Comparison of ENCODE assay signal across 9 cellular contexts in the genomic region with DNA sequence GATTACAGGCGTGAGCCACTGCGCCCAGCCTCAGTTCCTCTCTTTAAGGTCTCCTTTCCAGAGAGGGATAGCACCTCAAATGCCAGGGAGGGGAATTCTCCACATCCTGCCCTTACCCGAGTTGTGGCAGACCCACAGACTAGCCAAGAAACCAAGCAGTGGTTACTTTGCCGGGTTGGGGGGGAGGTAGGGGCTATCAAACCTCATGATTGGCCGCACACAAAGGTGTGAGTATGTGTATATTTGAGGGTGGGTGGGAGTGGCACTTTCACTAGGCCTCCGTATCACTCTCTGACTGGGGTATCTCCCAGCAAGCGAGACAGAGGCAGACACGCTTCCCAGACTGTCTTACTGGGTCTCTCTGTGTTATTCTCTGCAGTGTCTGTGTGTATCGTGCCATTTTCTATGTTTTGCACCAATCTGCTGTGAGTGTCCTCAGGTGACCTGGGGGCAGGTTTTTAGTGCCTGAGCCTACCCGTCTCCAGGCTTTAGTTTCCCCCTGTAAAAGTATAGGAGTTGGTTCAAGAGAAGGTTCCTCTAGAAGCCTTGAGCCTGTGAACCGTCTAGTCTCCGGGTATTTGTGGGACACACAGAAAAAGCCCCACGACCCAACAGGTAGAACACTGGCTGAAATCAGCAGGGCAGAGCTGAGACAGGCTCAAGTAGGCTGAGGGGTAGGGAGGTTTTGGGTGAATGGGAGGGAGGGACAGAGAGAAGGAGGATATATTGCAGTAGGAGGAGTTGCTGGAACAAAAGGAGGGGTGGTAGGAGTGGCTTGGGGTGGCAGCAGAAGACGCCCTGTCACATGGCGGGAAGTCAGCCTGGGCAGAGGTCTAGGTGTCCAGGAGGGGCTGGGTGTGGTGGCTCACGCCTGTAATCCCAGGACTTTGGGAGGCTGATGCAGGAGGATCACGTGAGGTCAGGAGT. TPM values are rescaled to one million over a fixed set of nuclear protein-coding genes. Genes with fewer than 3 reads are reported as not detected.
DNase-seq lines count a peak whose midpoint lies in the region; ATAC-seq and TF ChIP-seq lines count a peak whose summit lies in the region.
"Had no signal": no experiment of that assay in that cellular context is flagged by ENCODE, and none has a peak within 500 bp of the region (broad histone marks: within the 10 kb centered on the region; RNA-seq: fewer than 3 reads in every experiment).

No MANE protein-coding gene starts in this region.

- H3K4me1 ChIP-seq in RWPE2 (ENCODE audit: insufficient read depth, poor library complexity, severe bottlenecking) (peaks cover 91% of the 10 kb centered on the region), parathyroid adenoma (peaks cover 16% of the 10 kb centered on the region)

- H2AFZ ChIP-seq in parathyroid adenoma: no peak overlapping the region

- TF ChIP-seq CTCF in RWPE2 (IDR thresholded peaks at IDR 0.05; ENCODE audit: poor library complexity, severe bottlenecking): no peak
- no peak for TF ChIP-seq CTCF in endothelial cell (IDR thresholded peaks at IDR 0.05; ENCODE audit: unreplicated experiment)
- TF ChIP-seq CTCF in parathyroid adenoma (IDR thresholded peaks at IDR 0.05): no peak

- ATAC-seq in RWPE2 (ENCODE audit: low read depth) (0 out of 3 replicates have a peak, but pooled peaks have one; percentile 1), GM19397 (IDR thresholded peaks at IDR 0.05; ENCODE audit: unreplicated experiment) (no peak), GM18870 (IDR thresholded peaks at IDR 0.05; ENCODE audit: unreplicated experiment) (no peak)

- no peaks in the 10 kb centered on the region for H3K9me3 Mint-ChIP-seq in endothelial cell (ENCODE audit: unreplicated experiment)
- H3K9me3 Mint-ChIP-seq: activated B cell treated with CpG ODN at 0.5 μM for 24 hours had no signal

- no peak overlapping the region for H3K4me3 Mint-ChIP-seq in endothelial cell (ENCODE audit: unreplicated experiment)
- H3K4me3 Mint-ChIP-seq: activated B cell treated with CpG ODN at 0.5 μM for 24 hours had no signal

- DNase-seq in NCI-H1436 (lab: John Stamatoyannopoulos, UW) (peak; percentile 36), NCI-H1436 treated with DMSO at 0.1 percent for 48 hours (lab: John Stamatoyannopoulos, UW) (no peak), RWPE2 (ENCODE audit: low spot score) (no peak), endothelial cell (ENCODE audit: low spot score) (no peak), AML-193 (lab: John Stamatoyannopoulos, UW) (no peak)
- DNase-seq: activated B cell treated with CpG ODN at 0.5 μM for 24 hours had no signal

- H3K9me3 ChIP-seq in RWPE2 (ENCODE audit: severe bottlenecking) (no peaks in the 10 kb centered on the region), parathyroid adenoma (ENCODE audit: control insufficient read depth, low read length) (no peaks in the 10 kb centered on the region)

- peaks cover 39% of the 10 kb centered on the region for H3K4me1 Mint-ChIP-seq in endothelial cell (ENCODE audit: unreplicated experiment)

- H3K36me3 Mint-ChIP-seq in endothelial cell (ENCODE audit: low read depth, unreplicated experiment): no peaks in the 10 kb centered on the region

- H3K4me3 ChIP-seq in RWPE2 (ENCODE audit: severe bottlenecking) (no peak overlapping the region), parathyroid adenoma (ENCODE audit: low read depth, low read length) (no peak overlapping the region)

- H3K79me2 ChIP-seq in parathyroid adenoma: peaks cover 23% of the 10 kb centered on the region

- no peak overlapping the region for H3K9ac ChIP-seq in parathyroid adenoma

- no peak overlapping the region for H3K4me2 ChIP-seq in parathyroid adenoma (ENCODE audit: low read length)

- H3K36me3 ChIP-seq in RWPE2 (ENCODE audit: low read depth) (peaks cover 62% of the 10 kb centered on the region), parathyroid adenoma (ENCODE audit: control insufficient read depth, insufficient read depth, low read length) (no peaks in the 10 kb centered on the region)

- peak overlapping the region; percentile 80 for H3K27ac Mint-ChIP-seq in endothelial cell (ENCODE audit: unreplicated experiment)
- H3K27ac Mint-ChIP-seq: activated B cell treated with CpG ODN at 0.5 μM for 24 hours had no signal

- H3K27me3 ChIP-seq in RWPE2 (ENCODE audit: insufficient read depth, poor library complexity, severe bottlenecking) (no peaks in the 10 kb centered on the region), parathyroid adenoma (ENCODE audit: control insufficient read depth, insufficient read depth, low read length) (no peaks in the 10 kb centered on the region)

- peaks cover 12% of the 10 kb centered on the region for H3K27me3 Mint-ChIP-seq in endothelial cell (ENCODE audit: unreplicated experiment)

- H3K27ac ChIP-seq in RWPE2 (ENCODE audit: poor library complexity, severe bottlenecking) (peak overlapping the region; percentile 99), parathyroid adenoma (peak overlapping the region; percentile 86)

RNA-seq across cellular contexts. Expression of a gene that starts 10.3 kb away (rescaled TPM):
- total RNA-seq in endothelial cell (ENCODE audit: unreplicated experiment): 35.8 TPM

RNA-seq across cellular contexts. Expression of a gene that starts 28.6 kb away (rescaled TPM):
- 2.2 TPM for total RNA-seq in endothelial cell (ENCODE audit: unreplicated experiment)

RNA-seq across cellular contexts. Expression of a gene that starts 42.6 kb away (rescaled TPM):
- total RNA-seq in endothelial cell (ENCODE audit: unreplicated experiment): 63.9 TPM
